40 cellular contexts compared by ENCODE assay signal in genomic region chr13:22934744-22935523, GRCh38.
"Had no signal": no experiment of that assay in that cellular context is flagged by ENCODE, and none has a peak within 500 bp of the region (broad histone marks: within the 10 kb centered on the region; RNA-seq: fewer than 3 reads in every experiment).

No MANE protein-coding gene starts in this region.

- DNase-seq: activated effector memory CD4-positive, alpha-beta T cell treated with anti-CD3 and anti-CD28 coated beads, Interleukin-2, amount 50 U/mL, for 16 hours; activated effector memory CD4-positive, alpha-beta T cell treated with Interleukin-2 at 50 U/mL for 16 hours; activated gamma-delta T cell; activated gamma-delta T cell treated with Interleukin-2 at 50 U/mL for 16 hours; activated naive CD4-positive, alpha-beta T cell; activated naive CD4-positive, alpha-beta T cell treated with anti-CD3 and anti-CD28 coated beads for 36 hours; activated naive CD4-positive, alpha-beta T cell treated with anti-CD3 and anti-CD28 coated beads, Interleukin-2, amount 10 ng/mL, durations not matched to agents 7 days and 5 days; activated naive CD4-positive, alpha-beta T cell treated with anti-CD3 and anti-CD28 coated beads, Interleukin-2, amount 50 U/mL, for 16 hours; activated naive CD4-positive, alpha-beta T cell treated with Interleukin-2 at 50 U/mL for 16 hours; activated naive CD8-positive, alpha-beta T cell treated with anti-CD3 and anti-CD28 coated beads for 36 hours; activated naive CD8-positive, alpha-beta T cell treated with anti-CD3 and anti-CD28 coated beads, Interleukin-2, amount 10 ng/mL, durations not matched to agents 7 days and 5 days; activated naive CD8-positive, alpha-beta T cell treated with anti-CD3 and anti-CD28 coated beads, Interleukin-2, amount 50 U/mL, for 24 hours; activated T-cell treated with anti-CD3 and anti-CD28 coated beads for 4 hours; activated T-cell treated with anti-CD3 and anti-CD28 coated beads, Interleukin-2, amount 50 U/mL, for 1 hour; activated T-cell treated with anti-CD3 and anti-CD28 coated beads, Interleukin-2, amount 50 U/mL, for 24 hours; activated T-cell treated with anti-CD3 and anti-CD28 coated beads, Interleukin-2, amount 50 U/mL, for 4 hours; activated T-cell treated with anti-CD3 and anti-CD28 coated beads, Interleukin-2, amount 50 U/mL, for 48 hours; activated T-cell treated with anti-CD3 and anti-CD28 coated beads, Interleukin-2, amount 50 U/mL, for 72 hours; adrenal gland; amniotic stem cell; amygdala; anterior cingulate cortex; aorta; body of pancreas; brain microvascular endothelial cell; caudate nucleus; central memory CD4-positive, alpha-beta T cell; cerebellar nuclear complex had no signal

- H3K4me1 Mint-ChIP-seq: activated naive CD4-positive, alpha-beta T cell treated with anti-CD3 and anti-CD28 coated beads, Interleukin-2, amount 10 ng/mL, durations not matched to agents 7 days and 5 days; activated naive CD4-positive, alpha-beta T cell treated with anti-CD3 and anti-CD28 coated beads, Interleukin-2, amount 50 U/mL, for 24 hours; activated naive CD8-positive, alpha-beta T cell treated with anti-CD3 and anti-CD28 coated beads for 36 hours; activated naive CD8-positive, alpha-beta T cell treated with anti-CD3 and anti-CD28 coated beads, Interleukin-2, amount 10 ng/mL, durations not matched to agents 7 days and 5 days; activated naive CD8-positive, alpha-beta T cell treated with anti-CD3 and anti-CD28 coated beads, Interleukin-2, amount 50 U/mL, for 24 hours; activated T-helper 17 cell treated with anti-CD3 and anti-CD28 coated beads, Interleukin-2, amount 50 U/mL, for 72 hours; brain; central memory CD8-positive, alpha-beta T cell had no signal

- H3K9me3 Mint-ChIP-seq: activated naive CD4-positive, alpha-beta T cell treated with anti-CD3 and anti-CD28 coated beads for 36 hours; activated naive CD4-positive, alpha-beta T cell treated with anti-CD3 and anti-CD28 coated beads, Interleukin-2, amount 10 ng/mL, durations not matched to agents 7 days and 5 days; activated naive CD4-positive, alpha-beta T cell treated with anti-CD3 and anti-CD28 coated beads, Interleukin-2, amount 50 U/mL, for 24 hours; activated naive CD4-positive, alpha-beta T cell treated with anti-CD3 and anti-CD28 coated beads, Interleukin-2, amount 50 U/mL, for 72 hours; activated naive CD8-positive, alpha-beta T cell treated with anti-CD3 and anti-CD28 coated beads for 36 hours; activated naive CD8-positive, alpha-beta T cell treated with anti-CD3 and anti-CD28 coated beads, Interleukin-2, amount 10 ng/mL, durations not matched to agents 7 days and 5 days; activated naive CD8-positive, alpha-beta T cell treated with anti-CD3 and anti-CD28 coated beads, Interleukin-2, amount 50 U/mL, for 24 hours; activated T-cell treated with anti-CD3 and anti-CD28 coated beads, Interleukin-2, amount 50 U/mL, for 24 hours; activated T-cell treated with anti-CD3 and anti-CD28 coated beads, Interleukin-2, amount 50 U/mL, for 4 hours; activated T-cell treated with anti-CD3 and anti-CD28 coated beads, Interleukin-2, amount 50 U/mL, for 72 hours; activated T-helper 1 cell treated with anti-CD3 and anti-CD28 coated beads, Interleukin-12 subunit alpha, Interleukin-12 subunit beta, Interleukin-2, Interleukin-4 antibody, amounts not matched to agents 30 ng/mL and 10 ng/mL and 1 ng/mL, durations not matched to agents 14 hours and 24 hours and 36 hours; activated T-helper 17 cell treated with anti-CD3 and anti-CD28 coated beads, Interleukin-2, amount 50 U/mL, for 72 hours; activated T-helper 2 cell treated with anti-CD3 and anti-CD28 coated beads, Interferon-gamma antibody, Interleukin-2, Interleukin-4, amounts not matched to agents 10 μg/mL and 5 μg/mL and 100 μg/mL, durations not matched to agents 14 hours and 24 hours and 36 hours; central memory CD8-positive, alpha-beta T cell had no signal

- H3K27ac Mint-ChIP-seq: activated naive CD4-positive, alpha-beta T cell treated with anti-CD3 and anti-CD28 coated beads for 36 hours; activated naive CD4-positive, alpha-beta T cell treated with anti-CD3 and anti-CD28 coated beads, Interleukin-2, amount 10 ng/mL, durations not matched to agents 7 days and 5 days; activated naive CD4-positive, alpha-beta T cell treated with anti-CD3 and anti-CD28 coated beads, Interleukin-2, amount 50 U/mL, for 24 hours; activated naive CD4-positive, alpha-beta T cell treated with anti-CD3 and anti-CD28 coated beads, Interleukin-2, amount 50 U/mL, for 72 hours; activated naive CD8-positive, alpha-beta T cell; activated naive CD8-positive, alpha-beta T cell treated with anti-CD3 and anti-CD28 coated beads for 36 hours; activated naive CD8-positive, alpha-beta T cell treated with anti-CD3 and anti-CD28 coated beads, Interleukin-2, amount 10 ng/mL, durations not matched to agents 7 days and 5 days; activated naive CD8-positive, alpha-beta T cell treated with anti-CD3 and anti-CD28 coated beads, Interleukin-2, amount 50 U/mL, for 24 hours; activated T-cell treated with anti-CD3 and anti-CD28 coated beads, Interleukin-2, amount 50 U/mL, for 24 hours; activated T-cell treated with anti-CD3 and anti-CD28 coated beads, Interleukin-2, amount 50 U/mL, for 72 hours; activated T-helper 1 cell treated with anti-CD3 and anti-CD28 coated beads, Interleukin-12 subunit alpha, Interleukin-12 subunit beta, Interleukin-2, Interleukin-4 antibody, amounts not matched to agents 30 ng/mL and 10 ng/mL and 1 ng/mL, durations not matched to agents 14 hours and 24 hours and 36 hours; activated T-helper 17 cell treated with anti-CD3 and anti-CD28 coated beads, Interleukin-2, amount 50 U/mL, for 72 hours; activated T-helper 2 cell treated with anti-CD3 and anti-CD28 coated beads, Interferon-gamma antibody, Interleukin-2, Interleukin-4, amounts not matched to agents 10 μg/mL and 5 μg/mL and 100 μg/mL, durations not matched to agents 14 hours and 24 hours and 36 hours; brain had no signal

- H3K4me1 ChIP-seq: adrenal gland, ascending aorta, body of pancreas, breast epithelium had no signal

- H3K36me3 Mint-ChIP-seq: activated naive CD4-positive, alpha-beta T cell treated with anti-CD3 and anti-CD28 coated beads, Interleukin-2, amount 10 ng/mL, durations not matched to agents 7 days and 5 days; activated naive CD4-positive, alpha-beta T cell treated with anti-CD3 and anti-CD28 coated beads, Interleukin-2, amount 50 U/mL, for 24 hours; activated naive CD4-positive, alpha-beta T cell treated with anti-CD3 and anti-CD28 coated beads, Interleukin-2, amount 50 U/mL, for 72 hours; activated naive CD8-positive, alpha-beta T cell; activated naive CD8-positive, alpha-beta T cell treated with anti-CD3 and anti-CD28 coated beads for 36 hours; activated naive CD8-positive, alpha-beta T cell treated with anti-CD3 and anti-CD28 coated beads, Interleukin-2, amount 10 ng/mL, durations not matched to agents 7 days and 5 days; brain had no signal

- FAIRE-seq: astrocyte had no signal

- H3K36me3 ChIP-seq: adrenal gland, ascending aorta, brain microvascular endothelial cell, breast epithelium, cardiac muscle cell had no signal

- H3K27me3 ChIP-seq: adrenal gland, ascending aorta, body of pancreas, brain microvascular endothelial cell, breast epithelium, cardiac muscle cell had no signal

- H3K9me3 ChIP-seq: adrenal gland, ascending aorta, body of pancreas, breast epithelium had no signal

- H3K4me3 Mint-ChIP-seq: activated naive CD4-positive, alpha-beta T cell treated with anti-CD3 and anti-CD28 coated beads for 36 hours; activated naive CD4-positive, alpha-beta T cell treated with anti-CD3 and anti-CD28 coated beads, Interleukin-2, amount 10 ng/mL, durations not matched to agents 7 days and 5 days; activated naive CD4-positive, alpha-beta T cell treated with anti-CD3 and anti-CD28 coated beads, Interleukin-2, amount 50 U/mL, for 24 hours; activated naive CD8-positive, alpha-beta T cell; activated naive CD8-positive, alpha-beta T cell treated with anti-CD3 and anti-CD28 coated beads for 36 hours; activated naive CD8-positive, alpha-beta T cell treated with anti-CD3 and anti-CD28 coated beads, Interleukin-2, amount 10 ng/mL, durations not matched to agents 7 days and 5 days; activated naive CD8-positive, alpha-beta T cell treated with anti-CD3 and anti-CD28 coated beads, Interleukin-2, amount 50 U/mL, for 24 hours; activated T-cell treated with anti-CD3 and anti-CD28 coated beads, Interleukin-2, amount 50 U/mL, for 24 hours; activated T-cell treated with anti-CD3 and anti-CD28 coated beads, Interleukin-2, amount 50 U/mL, for 4 hours; activated T-cell treated with anti-CD3 and anti-CD28 coated beads, Interleukin-2, amount 50 U/mL, for 72 hours; activated T-helper 1 cell treated with anti-CD3 and anti-CD28 coated beads, Interleukin-12 subunit alpha, Interleukin-12 subunit beta, Interleukin-2, Interleukin-4 antibody, amounts not matched to agents 30 ng/mL and 10 ng/mL and 1 ng/mL, durations not matched to agents 14 hours and 24 hours and 36 hours; activated T-helper 17 cell treated with anti-CD3 and anti-CD28 coated beads, Interleukin-2, amount 50 U/mL, for 72 hours; brain; central memory CD8-positive, alpha-beta T cell had no signal

- H3K27ac ChIP-seq: adrenal gland, ascending aorta, body of pancreas, brain microvascular endothelial cell, breast epithelium, cardiac muscle cell had no signal

- H3K4me3 ChIP-seq: adrenal gland, ascending aorta, body of pancreas, breast epithelium, cardiac muscle cell had no signal

- H3K27me3 Mint-ChIP-seq: activated naive CD4-positive, alpha-beta T cell treated with anti-CD3 and anti-CD28 coated beads, Interleukin-2, amount 10 ng/mL, durations not matched to agents 7 days and 5 days; activated naive CD4-positive, alpha-beta T cell treated with anti-CD3 and anti-CD28 coated beads, Interleukin-2, amount 50 U/mL, for 24 hours; activated naive CD8-positive, alpha-beta T cell treated with anti-CD3 and anti-CD28 coated beads for 36 hours; activated naive CD8-positive, alpha-beta T cell treated with anti-CD3 and anti-CD28 coated beads, Interleukin-2, amount 10 ng/mL, durations not matched to agents 7 days and 5 days; activated naive CD8-positive, alpha-beta T cell treated with anti-CD3 and anti-CD28 coated beads, Interleukin-2, amount 50 U/mL, for 24 hours; central memory CD8-positive, alpha-beta T cell had no signal
